Comparison of ENCODE assay signal across 2 cellular contexts in genomic region chr17:41893384-41893783, GRCh38.
TF ChIP-seq lines count a peak whose summit lies in the region.

No MANE protein-coding gene starts in this region.

TF ChIP-seq in IMR-90, 13 proteins besides CTCF, POLR2A, EP300 and RAD21:
- peak; percentile 47 for TF ChIP-seq MAFK (IDR thresholded peaks at IDR 0.05; ENCODE audit: low read depth, low read length)
- no peak for TF ChIP-seq RCOR1 (IDR thresholded peaks at IDR 0.05; ENCODE audit: insufficient replicate concordance, low read length)
TF ChIP-seq in IMR-90: peak in this region for 1.

TF ChIP-seq in GM12878, 131 proteins besides CTCF, POLR2A, EP300 and RAD21:
- no peak for TF ChIP-seq SP1 (IDR thresholded peaks at IDR 0.05; ENCODE audit: low read depth, low read length)
- TF ChIP-seq MYB (IDR thresholded peaks at IDR 0.05; ENCODE audit: borderline replicate concordance, low read depth, low read length) = no peak
- no peak for TF ChIP-seq ATF3 (IDR thresholded peaks at IDR 0.05; ENCODE audit: borderline replicate concordance, extremely low read depth, low read depth, low read length)
- TF ChIP-seq MXI1 (IDR thresholded peaks at IDR 0.05; ENCODE audit: low read depth, low read length) = no peak
- no peak for TF ChIP-seq ZNF274 (IDR thresholded peaks at IDR 0.05; ENCODE audit: insufficient read depth, insufficient read length)
- TF ChIP-seq NBN (IDR thresholded peaks at IDR 0.05) = no peak
- no peak for TF ChIP-seq IKZF2 (IDR thresholded peaks at IDR 0.05)
- TF ChIP-seq CUX1 (IDR thresholded peaks at IDR 0.05; ENCODE audit: insufficient replicate concordance, low read depth, low read length) = no peak
- TF ChIP-seq ZZZ3 (IDR thresholded peaks at IDR 0.05; ENCODE audit: control insufficient read depth, insufficient read length, low read depth) = no peak
- no peak for TF ChIP-seq DPF2 (IDR thresholded peaks at IDR 0.05)
- no peak for TF ChIP-seq SKIL (IDR thresholded peaks at IDR 0.05; ENCODE audit: low read depth, poor library complexity, severe bottlenecking)
- TF ChIP-seq NFXL1 (IDR thresholded peaks at IDR 0.05; ENCODE audit: borderline replicate concordance) = no peak
- no peak for TF ChIP-seq TCF12 (IDR thresholded peaks at IDR 0.05; ENCODE audit: low read depth, low read length)
